Comparison of ENCODE assay signal across 1 cellular context in genomic region chr6:127413123-127413522, GRCh38. TPM values are rescaled to one million over a fixed set of nuclear protein-coding genes. Genes with fewer than 3 reads are reported as not detected.
"Had no signal": no experiment of that assay in that cellular context is flagged by ENCODE, and none has a peak within 500 bp of the region (broad histone marks: within the 10 kb centered on the region; RNA-seq: fewer than 3 reads in every experiment).

No MANE protein-coding gene starts in this region.

RNA-seq across cellular contexts. Expression of gene KIAA0408, which starts 46.1 kb away (rescaled TPM):
- total RNA-seq: bronchial epithelial cell had no signal
